In the genomic region with DNA sequence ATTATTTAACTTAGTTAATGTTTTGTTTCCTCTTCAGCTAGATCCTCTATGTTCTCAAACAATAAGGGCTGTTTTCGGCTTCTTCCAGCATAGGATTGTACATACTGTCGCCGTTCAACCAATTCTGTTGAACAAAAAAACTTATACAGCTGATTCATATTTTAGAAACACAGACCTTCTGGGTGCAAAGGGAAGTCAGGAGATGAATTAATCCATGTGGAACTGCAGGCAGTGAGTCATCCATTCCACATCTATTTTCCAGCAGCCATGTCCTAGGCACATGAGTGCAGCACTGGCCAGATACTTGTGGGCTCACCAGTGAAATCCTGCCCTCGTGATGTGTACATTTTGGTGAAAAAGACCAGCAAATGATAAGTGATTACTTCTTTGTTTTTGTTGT, we compare ENCODE assay signal across 18 cellular contexts.
DNase-seq lines count a peak whose midpoint lies in the region; ATAC-seq and TF ChIP-seq lines count a peak whose summit lies in the region.
"Had no signal": no experiment of that assay in that cellular context is flagged by ENCODE, and none has a peak within 500 bp of the region (broad histone marks: within the 10 kb centered on the region; RNA-seq: fewer than 3 reads in every experiment).

No MANE protein-coding gene starts in this region.

- in situ Hi-C loops in brain microvascular endothelial cell (cut with HindIII; ENCODE audit: low pct_ligation_motif_present, low sequenced_read_pairs), result no loop called here

- no peak overlapping the region for H3K9ac ChIP-seq in colonic mucosa (ENCODE audit: low read depth in 2 of 2, low read length in 2 of 2)
- H3K9ac ChIP-seq: parathyroid adenoma had no signal

- H3K4me3 ChIP-seq in brain microvascular endothelial cell (ENCODE audit: low read depth, low read length), result no peak overlapping the region
- no peak overlapping the region for H3K4me3 ChIP-seq in colonic mucosa

- peak; percentile 14 for DNase-seq in DMS53 (lab: John Stamatoyannopoulos, UW)
- DNase-seq in DMS53 treated with DMSO at 0.1 percent for 48 hours (lab: John Stamatoyannopoulos, UW; ENCODE audit: unreplicated experiment), result no peak
- peak; percentile 14 for DNase-seq in brain microvascular endothelial cell
- peak; percentile 63 for DNase-seq in iris pigment epithelial cell (ENCODE audit: low read depth)
- no peak for DNase-seq in NCI-H2081 (lab: John Stamatoyannopoulos, UW)
- DNase-seq in HuH-7.5 (ENCODE audit: low spot score), result no peak
- DNase-seq in colonic mucosa, result no peak
- DNase-seq: activated CD4-positive, alpha-beta T cell treated with anti-CD3 and anti-CD28 coated beads for 36 hours; activated CD8-positive, alpha-beta memory T cell treated with anti-CD3 and anti-CD28 coated beads, Interleukin-2, amount 50 U/mL, for 48 hours; activated naive CD4-positive, alpha-beta T cell treated with anti-CD3 and anti-CD28 coated beads for 36 hours; CD4-positive, alpha-beta memory T cell; Karpas-422; naive B cell; stimulated activated naive B cell treated with anti-CD40 and anti-IgM and Interleukin-4, amounts not matched to agents 10 μg/mL and 1 μg/mL and 100 μg/mL, for 72 hours; trophoblast cell had no signal

- TF ChIP-seq CTCF in brain microvascular endothelial cell (IDR thresholded peaks at IDR 0.05; ENCODE audit: low read depth, low read length, missing control alignments) (no peak), colonic mucosa (IDR thresholded peaks at IDR 0.05) (no peak)

- H3K36me3 ChIP-seq in brain microvascular endothelial cell (replicated peaks) (no peaks in the 10 kb centered on the region), colonic mucosa (no peaks in the 10 kb centered on the region)

- H3K27ac ChIP-seq in brain microvascular endothelial cell (no peak overlapping the region), colonic mucosa (no peak overlapping the region)
- H3K27ac ChIP-seq: 22Rv1, parathyroid adenoma had no signal

- no peaks in the 10 kb centered on the region for H3K4me1 ChIP-seq in colonic mucosa
- H3K4me1 ChIP-seq: parathyroid adenoma had no signal

- no peaks in the 10 kb centered on the region for H3K9me3 ChIP-seq in colonic mucosa

- H3K27me3 ChIP-seq in brain microvascular endothelial cell (replicated peaks) (no peaks in the 10 kb centered on the region), colonic mucosa (no peaks in the 10 kb centered on the region)

- ATAC-seq in HG02870 (IDR thresholded peaks at IDR 0.05; ENCODE audit: unreplicated experiment), result no peak
- ATAC-seq: activated CD4-positive, alpha-beta T cell treated with anti-CD3 and anti-CD28 coated beads for 36 hours; stimulated activated naive B cell treated with anti-CD40 and anti-IgM and Interleukin-4, amounts not matched to agents 10 μg/mL and 1 μg/mL and 100 μg/mL, for 72 hours had no signal

- intact Hi-C loops in colonic mucosa (cut with DNase I), result loop anchor here (5.0 to 10.0 kb wide), 2 partner anchors 95 to 793 kb away; no protein-coding TSS in a partner anchor

Comparison
In these comparisons a context has a peak if more than half of its experiments do, and no peak if none do; other contexts are left out.
1. DNase-seq: peak in DMS53 (single experiment), brain microvascular endothelial cell (single experiment) and iris pigment epithelial cell (single experiment); none in DMS53 treated with DMSO at 0.1 percent for 48 hours (single experiment), NCI-H2081 (0 of 2), HuH-7.5 (single experiment) and colonic mucosa (single experiment).